1 cellular context compared by ENCODE assay signal in the genomic region with DNA sequence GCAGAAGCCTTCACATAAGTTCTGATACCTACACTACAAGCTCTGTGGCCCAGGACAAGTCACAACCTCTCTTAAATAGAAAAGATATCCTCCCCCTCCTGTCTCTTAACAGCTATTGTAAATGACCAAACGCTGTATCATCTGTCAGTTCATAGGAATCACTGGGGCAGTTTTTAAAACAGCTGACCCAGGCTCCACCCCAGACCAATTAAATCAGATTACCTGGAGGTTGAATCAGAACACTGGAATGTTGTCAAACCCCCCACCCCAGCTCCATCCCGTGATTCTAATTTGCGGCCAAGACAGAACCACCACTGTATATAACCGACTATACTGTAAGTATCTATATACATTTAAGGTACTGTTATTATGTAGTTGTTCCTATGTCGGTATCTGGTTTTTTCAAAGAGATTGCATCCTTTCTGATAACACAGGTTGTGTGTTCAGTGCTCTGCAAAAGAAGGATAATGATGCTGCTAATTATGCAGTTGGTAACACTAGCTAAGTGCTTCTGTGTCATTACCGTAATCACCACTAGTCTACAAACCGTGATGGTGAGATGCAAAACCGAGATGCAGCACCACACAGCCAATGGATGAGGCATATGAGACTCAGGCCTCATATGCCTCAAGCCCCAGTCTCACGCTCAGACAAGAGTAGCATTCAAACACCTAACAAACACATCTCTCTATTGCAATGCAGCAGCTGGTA.
TF ChIP-seq lines count a peak whose summit lies in the region.

No MANE protein-coding gene starts in this region.

TF ChIP-seq in WTC11, 78 proteins besides CTCF, POLR2A, EP300 and RAD21 (continued from another document):
- TF ChIP-seq, protein P1, sequence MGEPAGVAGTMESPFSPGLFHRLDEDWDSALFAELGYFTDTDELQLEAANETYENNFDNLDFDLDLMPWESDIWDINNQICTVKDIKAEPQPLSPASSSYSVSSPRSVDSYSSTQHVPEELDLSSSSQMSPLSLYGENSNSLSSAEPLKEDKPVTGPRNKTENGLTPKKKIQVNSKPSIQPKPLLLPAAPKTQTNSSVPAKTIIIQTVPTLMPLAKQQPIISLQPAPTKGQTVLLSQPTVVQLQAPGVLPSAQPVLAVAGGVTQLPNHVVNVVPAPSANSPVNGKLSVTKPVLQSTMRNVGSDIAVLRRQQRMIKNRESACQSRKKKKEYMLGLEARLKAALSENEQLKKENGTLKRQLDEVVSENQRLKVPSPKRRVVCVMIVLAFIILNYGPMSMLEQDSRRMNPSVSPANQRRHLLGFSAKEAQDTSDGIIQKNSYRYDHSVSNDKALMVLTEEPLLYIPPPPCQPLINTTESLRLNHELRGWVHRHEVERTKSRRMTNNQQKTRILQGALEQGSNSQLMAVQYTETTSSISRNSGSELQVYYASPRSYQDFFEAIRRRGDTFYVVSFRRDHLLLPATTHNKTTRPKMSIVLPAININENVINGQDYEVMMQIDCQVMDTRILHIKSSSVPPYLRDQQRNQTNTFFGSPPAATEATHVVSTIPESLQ (CRISPR knock-in tag; IDR thresholded peaks at IDR 0.05) = no peak
- TF ChIP-seq TCF7 (CRISPR knock-in tag; IDR thresholded peaks at IDR 0.05; ENCODE audit: low read depth) (no peak), TEAD4 (CRISPR knock-in tag; IDR thresholded peaks at IDR 0.05) (no peak), RELA (CRISPR knock-in tag; IDR thresholded peaks at IDR 0.05; ENCODE audit: borderline replicate concordance) (no peak), KAT7 (CRISPR knock-in tag; IDR thresholded peaks at IDR 0.05; ENCODE audit: borderline replicate concordance) (no peak), ZNF317 (CRISPR knock-in tag; IDR thresholded peaks at IDR 0.05; ENCODE audit: borderline replicate concordance, low read depth) (no peak), ZNF121 (CRISPR knock-in tag; IDR thresholded peaks at IDR 0.05) (no peak), FOXK1 (CRISPR knock-in tag; IDR thresholded peaks at IDR 0.05) (no peak), FOXP1 (CRISPR knock-in tag; IDR thresholded peaks at IDR 0.05; ENCODE audit: borderline replicate concordance) (no peak)
- TF ChIP-seq, protein P2, sequence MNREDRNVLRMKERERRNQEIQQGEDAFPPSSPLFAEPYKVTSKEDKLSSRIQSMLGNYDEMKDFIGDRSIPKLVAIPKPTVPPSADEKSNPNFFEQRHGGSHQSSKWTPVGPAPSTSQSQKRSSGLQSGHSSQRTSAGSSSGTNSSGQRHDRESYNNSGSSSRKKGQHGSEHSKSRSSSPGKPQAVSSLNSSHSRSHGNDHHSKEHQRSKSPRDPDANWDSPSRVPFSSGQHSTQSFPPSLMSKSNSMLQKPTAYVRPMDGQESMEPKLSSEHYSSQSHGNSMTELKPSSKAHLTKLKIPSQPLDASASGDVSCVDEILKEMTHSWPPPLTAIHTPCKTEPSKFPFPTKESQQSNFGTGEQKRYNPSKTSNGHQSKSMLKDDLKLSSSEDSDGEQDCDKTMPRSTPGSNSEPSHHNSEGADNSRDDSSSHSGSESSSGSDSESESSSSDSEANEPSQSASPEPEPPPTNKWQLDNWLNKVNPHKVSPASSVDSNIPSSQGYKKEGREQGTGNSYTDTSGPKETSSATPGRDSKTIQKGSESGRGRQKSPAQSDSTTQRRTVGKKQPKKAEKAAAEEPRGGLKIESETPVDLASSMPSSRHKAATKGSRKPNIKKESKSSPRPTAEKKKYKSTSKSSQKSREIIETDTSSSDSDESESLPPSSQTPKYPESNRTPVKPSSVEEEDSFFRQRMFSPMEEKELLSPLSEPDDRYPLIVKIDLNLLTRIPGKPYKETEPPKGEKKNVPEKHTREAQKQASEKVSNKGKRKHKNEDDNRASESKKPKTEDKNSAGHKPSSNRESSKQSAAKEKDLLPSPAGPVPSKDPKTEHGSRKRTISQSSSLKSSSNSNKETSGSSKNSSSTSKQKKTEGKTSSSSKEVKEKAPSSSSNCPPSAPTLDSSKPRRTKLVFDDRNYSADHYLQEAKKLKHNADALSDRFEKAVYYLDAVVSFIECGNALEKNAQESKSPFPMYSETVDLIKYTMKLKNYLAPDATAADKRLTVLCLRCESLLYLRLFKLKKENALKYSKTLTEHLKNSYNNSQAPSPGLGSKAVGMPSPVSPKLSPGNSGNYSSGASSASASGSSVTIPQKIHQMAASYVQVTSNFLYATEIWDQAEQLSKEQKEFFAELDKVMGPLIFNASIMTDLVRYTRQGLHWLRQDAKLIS (CRISPR knock-in tag; IDR thresholded peaks at IDR 0.05; ENCODE audit: borderline replicate concordance) = no peak
- TF ChIP-seq, protein P3, sequence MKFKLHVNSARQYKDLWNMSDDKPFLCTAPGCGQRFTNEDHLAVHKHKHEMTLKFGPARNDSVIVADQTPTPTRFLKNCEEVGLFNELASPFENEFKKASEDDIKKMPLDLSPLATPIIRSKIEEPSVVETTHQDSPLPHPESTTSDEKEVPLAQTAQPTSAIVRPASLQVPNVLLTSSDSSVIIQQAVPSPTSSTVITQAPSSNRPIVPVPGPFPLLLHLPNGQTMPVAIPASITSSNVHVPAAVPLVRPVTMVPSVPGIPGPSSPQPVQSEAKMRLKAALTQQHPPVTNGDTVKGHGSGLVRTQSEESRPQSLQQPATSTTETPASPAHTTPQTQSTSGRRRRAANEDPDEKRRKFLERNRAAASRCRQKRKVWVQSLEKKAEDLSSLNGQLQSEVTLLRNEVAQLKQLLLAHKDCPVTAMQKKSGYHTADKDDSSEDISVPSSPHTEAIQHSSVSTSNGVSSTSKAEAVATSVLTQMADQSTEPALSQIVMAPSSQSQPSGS (CRISPR knock-in tag; IDR thresholded peaks at IDR 0.05; ENCODE audit: borderline replicate concordance, low read depth) = no peak
- TF ChIP-seq, protein P4, sequence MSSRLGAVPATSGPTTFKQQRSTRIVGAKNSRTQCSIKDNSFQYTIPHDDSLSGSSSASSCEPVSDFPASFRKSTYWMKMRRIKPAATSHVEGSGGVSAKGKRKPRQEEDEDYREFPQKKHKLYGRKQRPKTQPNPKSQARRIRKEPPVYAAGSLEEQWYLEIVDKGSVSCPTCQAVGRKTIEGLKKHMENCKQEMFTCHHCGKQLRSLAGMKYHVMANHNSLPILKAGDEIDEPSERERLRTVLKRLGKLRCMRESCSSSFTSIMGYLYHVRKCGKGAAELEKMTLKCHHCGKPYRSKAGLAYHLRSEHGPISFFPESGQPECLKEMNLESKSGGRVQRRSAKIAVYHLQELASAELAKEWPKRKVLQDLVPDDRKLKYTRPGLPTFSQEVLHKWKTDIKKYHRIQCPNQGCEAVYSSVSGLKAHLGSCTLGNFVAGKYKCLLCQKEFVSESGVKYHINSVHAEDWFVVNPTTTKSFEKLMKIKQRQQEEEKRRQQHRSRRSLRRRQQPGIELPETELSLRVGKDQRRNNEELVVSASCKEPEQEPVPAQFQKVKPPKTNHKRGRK (CRISPR knock-in tag; IDR thresholded peaks at IDR 0.05; ENCODE audit: borderline replicate concordance) = no peak
- TF ChIP-seq, protein P5, sequence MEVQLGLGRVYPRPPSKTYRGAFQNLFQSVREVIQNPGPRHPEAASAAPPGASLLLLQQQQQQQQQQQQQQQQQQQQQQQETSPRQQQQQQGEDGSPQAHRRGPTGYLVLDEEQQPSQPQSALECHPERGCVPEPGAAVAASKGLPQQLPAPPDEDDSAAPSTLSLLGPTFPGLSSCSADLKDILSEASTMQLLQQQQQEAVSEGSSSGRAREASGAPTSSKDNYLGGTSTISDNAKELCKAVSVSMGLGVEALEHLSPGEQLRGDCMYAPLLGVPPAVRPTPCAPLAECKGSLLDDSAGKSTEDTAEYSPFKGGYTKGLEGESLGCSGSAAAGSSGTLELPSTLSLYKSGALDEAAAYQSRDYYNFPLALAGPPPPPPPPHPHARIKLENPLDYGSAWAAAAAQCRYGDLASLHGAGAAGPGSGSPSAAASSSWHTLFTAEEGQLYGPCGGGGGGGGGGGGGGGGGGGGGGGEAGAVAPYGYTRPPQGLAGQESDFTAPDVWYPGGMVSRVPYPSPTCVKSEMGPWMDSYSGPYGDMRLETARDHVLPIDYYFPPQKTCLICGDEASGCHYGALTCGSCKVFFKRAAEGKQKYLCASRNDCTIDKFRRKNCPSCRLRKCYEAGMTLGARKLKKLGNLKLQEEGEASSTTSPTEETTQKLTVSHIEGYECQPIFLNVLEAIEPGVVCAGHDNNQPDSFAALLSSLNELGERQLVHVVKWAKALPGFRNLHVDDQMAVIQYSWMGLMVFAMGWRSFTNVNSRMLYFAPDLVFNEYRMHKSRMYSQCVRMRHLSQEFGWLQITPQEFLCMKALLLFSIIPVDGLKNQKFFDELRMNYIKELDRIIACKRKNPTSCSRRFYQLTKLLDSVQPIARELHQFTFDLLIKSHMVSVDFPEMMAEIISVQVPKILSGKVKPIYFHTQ (CRISPR knock-in tag; IDR thresholded peaks at IDR 0.05) = no peak
